ENCODE assay signal across 22 cellular contexts in genomic region chr7:65924193-65924592, GRCh38.
"Had no signal": no experiment of that assay in that cellular context is flagged by ENCODE, and none has a peak within 500 bp of the region (broad histone marks: within the 10 kb centered on the region; RNA-seq: fewer than 3 reads in every experiment).

No MANE protein-coding gene starts in this region.

- H3K27me3 ChIP-seq: SJSA1 had no signal

- H3K27ac ChIP-seq: HL-60, KMS-11, SJSA1, SK-N-MC had no signal

- H3K4me2 ChIP-seq: KMS-11 had no signal

- H3K4me1 ChIP-seq: SJSA1 had no signal

- H3K9ac ChIP-seq: KMS-11 had no signal

- DNase-seq: Kasumi-1, MM.1S, NCI-H1092 treated with DMSO at 0.1 percent for 48 hours, NCI-H1436 treated with DMSO at 0.1 percent for 48 hours, NCI-H1694, NCI-H187 treated with DMSO at 0.1 percent for 48 hours, NCI-H2029 treated with DMSO at 0.1 percent for 48 hours, NCI-H2171 treated with DMSO at 0.1 percent for 48 hours, NCI-H345, NCI-H446 treated with DMSO at 0.1 percent for 48 hours, NCI-H510A treated with DMSO at 0.1 percent for 48 hours, NCI-H526, NCI-H82, Right ventricle myocardium superior, RPMI8226, SIG-M5 had no signal

- H3K9me3 ChIP-seq: SJSA1 had no signal

- H3K4me3 ChIP-seq: SJSA1, SK-N-MC had no signal

- FAIRE-seq: HTR-8/SVneo, RCC 7860 had no signal
